9 cellular contexts compared by ENCODE assay signal in genomic region chr1:150629115-150629928, GRCh38. TPM values are rescaled to one million over a fixed set of nuclear protein-coding genes. Genes with fewer than 3 reads are reported as not detected.
DNase-seq lines count a peak whose midpoint lies in the region; ATAC-seq and TF ChIP-seq lines count a peak whose summit lies in the region.
"Had no signal": no experiment of that assay in that cellular context is flagged by ENCODE, and none has a peak within 500 bp of the region (broad histone marks: within the 10 kb centered on the region; RNA-seq: fewer than 3 reads in every experiment).

Gene ENSA (minus strand): TSS chr1:150629612. CDS start chr1:150629470, 142 bp downstream.

- H3K79me2 ChIP-seq in smooth muscle cell (ENCODE audit: low read depth), result peaks cover 20% of the 10 kb centered on the region

- no peak for TF ChIP-seq CTCF in AG09309 (IDR thresholded peaks at IDR 0.05; ENCODE audit: control insufficient read depth, insufficient read depth, low read depth, low read length, missing control alignments)
- TF ChIP-seq CTCF in WTC11 (IDR thresholded peaks at IDR 0.05), result no peak
- no peak for TF ChIP-seq CTCF in cardiac fibroblast (IDR thresholded peaks at IDR 0.05; ENCODE audit: low read depth, low read length)
- no peak for TF ChIP-seq CTCF in smooth muscle cell (IDR thresholded peaks at IDR 0.05; ENCODE audit: borderline replicate concordance, insufficient read depth, poor library complexity, severe bottlenecking)

- peak within 1 kb of the TSS; percentile 78 for H2AFZ ChIP-seq in smooth muscle cell (ENCODE audit: low read depth)

- H3F3A ChIP-seq in smooth muscle cell (ENCODE audit: low read depth), result peaks cover 3% of the 10 kb centered on the region

- H3K4me1 ChIP-seq in smooth muscle cell (ENCODE audit: low read depth), result peaks cover 5% of the 10 kb centered on the region

- no peaks in the 10 kb centered on the region for H3K27me3 ChIP-seq in smooth muscle cell (ENCODE audit: low read depth)

- peaks cover 57% of the 10 kb centered on the region for H3K4me1 Mint-ChIP-seq in WTC11

- peak within 1 kb of the TSS; percentile 97 for H3K9ac ChIP-seq in smooth muscle cell (ENCODE audit: low read depth)

- peaks cover 5% of the 10 kb centered on the region for H3K36me3 ChIP-seq in smooth muscle cell (ENCODE audit: low read depth)

- H3K9me3 Mint-ChIP-seq in WTC11, result no peaks in the 10 kb centered on the region
- H3K9me3 Mint-ChIP-seq: T-helper 1 cell treated with Interleukin-12 subunit alpha and Interleukin-12 subunit beta and Interleukin-4 antibody, amounts not matched to agents 30 μg/mL and 1 μg/mL, for 36 hours had no signal

- H3K27ac Mint-ChIP-seq in WTC11, result no peak within 1 kb of the TSS
- H3K27ac Mint-ChIP-seq: T-helper 1 cell treated with Interleukin-12 subunit alpha and Interleukin-12 subunit beta and Interleukin-4 antibody, amounts not matched to agents 30 μg/mL and 1 μg/mL, for 36 hours had no signal

- CTCF ChIA-PET in WTC11 (lab: Charles Lee), result interaction anchor here (0.7 to 2.0 kb wide), 10 partner anchors 49 to 419 kb away, joined by 3 to 10 read pairs (median 6); partner anchors contain the start of genes FALEC and MCL1

- peaks cover 14% of the 10 kb centered on the region for H4K20me1 ChIP-seq in smooth muscle cell (ENCODE audit: low read depth)

- peak within 1 kb of the TSS; percentile 99 for H3K27ac ChIP-seq in smooth muscle cell (ENCODE audit: low read depth)

- no peaks in the 10 kb centered on the region for H3K27me3 Mint-ChIP-seq in WTC11 (ENCODE audit: low read depth)

- POLR2A ChIA-PET in WTC11 (lab: Charles Lee), result interaction anchor here (0.6 to 3.6 kb wide), 22 partner anchors 11 to 345 kb away, joined by 3 to 56 read pairs (median 4); partner anchors contain the start of genes CERS2, CTSK, GOLPH3L and MCL1

- H3K4me2 ChIP-seq in smooth muscle cell, result peak within 1 kb of the TSS; percentile 83

- DNase-seq in AG09309 (ENCODE audit: low read depth), result peak; percentile 99
- DNase-seq in NCI-H226, result peak; percentile 99
- DNase-seq in WTC11 (ENCODE audit: low spot score), result peak; percentile 95
- DNase-seq in cardiac fibroblast (ENCODE audit: low read depth in 2 of 2), result peak; percentile 100
- DNase-seq in iPS-NIHi7 (ENCODE audit: extremely low spot score), result peak; percentile 93
- peak; percentile 99 for DNase-seq in smooth muscle cell (lab: John Stamatoyannopoulos, UW; ENCODE audit: unreplicated experiment)

- no peak within 1 kb of the TSS for H3K4me3 Mint-ChIP-seq in WTC11
- H3K4me3 Mint-ChIP-seq: T-helper 1 cell treated with Interleukin-12 subunit alpha and Interleukin-12 subunit beta and Interleukin-4 antibody, amounts not matched to agents 30 μg/mL and 1 μg/mL, for 36 hours had no signal

- H3K36me3 Mint-ChIP-seq in WTC11, result peaks cover 39% of the 10 kb centered on the region

- no peaks in the 10 kb centered on the region for H3K9me3 ChIP-seq in smooth muscle cell (replicated peaks; ENCODE audit: low read depth)

- ATAC-seq in GM19023 (IDR thresholded peaks at IDR 0.05; ENCODE audit: unreplicated experiment) (peak; percentile 90), HG03196 (IDR thresholded peaks at IDR 0.05; ENCODE audit: unreplicated experiment) (peak; percentile 87), WTC11 (peak; percentile 94)

- WGBS in smooth muscle cell (ENCODE audit: low lambda C conversion rate), result under 1% methylated on average over 49 of the region's 49 CpGs

- H3K4me3 ChIP-seq in AG09309 (ENCODE audit: control insufficient read depth, low read depth, low read length) (peak within 1 kb of the TSS; percentile 83), cardiac fibroblast (replicated peaks in 1 of 2; ENCODE audit: low read depth in 2 of 2, low read length in 2 of 2) (peak within 1 kb of the TSS; percentile 62 to 74), smooth muscle cell (peak within 1 kb of the TSS; percentile 95)

TF ChIP-seq in WTC11, 78 proteins besides CTCF, POLR2A, EP300 and RAD21:
- TF ChIP-seq USF1 (CRISPR knock-in tag; IDR thresholded peaks at IDR 0.05) (peak; percentile 51), TEAD1 (CRISPR knock-in tag; IDR thresholded peaks at IDR 0.05) (no peak), ESRRA (CRISPR knock-in tag; IDR thresholded peaks at IDR 0.05; ENCODE audit: borderline replicate concordance) (no peak), ZBTB21 (CRISPR knock-in tag; IDR thresholded peaks at IDR 0.05; ENCODE audit: borderline replicate concordance) (peak; percentile 96; the same call in 1 of the 2 replicates), FOXP1 (CRISPR knock-in tag; IDR thresholded peaks at IDR 0.05; ENCODE audit: borderline replicate concordance) (peak; percentile 55; the same call in 1 of the 2 replicates), GABPB1 (CRISPR knock-in tag; IDR thresholded peaks at IDR 0.05) (peak; percentile 38), E2F5 (CRISPR knock-in tag; IDR thresholded peaks at IDR 0.05) (0 out of 2 replicates have a peak, but pooled peaks have one; percentile 38), FOXP4 (CRISPR knock-in tag; IDR thresholded peaks at IDR 0.05) (0 out of 2 replicates have a peak, but pooled peaks have one; percentile 32), SP1 (CRISPR knock-in tag; conservative IDR thresholded peaks at IDR 0.05) (peak; percentile 78), FOXK1 (CRISPR knock-in tag; IDR thresholded peaks at IDR 0.05) (peak; percentile 71; the same call in 1 of the 2 replicates), MAX (CRISPR knock-in tag; IDR thresholded peaks at IDR 0.05) (peak; percentile 69; the same call in 1 of the 2 replicates), PRDM15 (CRISPR knock-in tag; IDR thresholded peaks at IDR 0.05) (no peak), NFYB (CRISPR knock-in tag; conservative IDR thresholded peaks at IDR 0.05; ENCODE audit: low read depth) (peak; percentile 93), CREM (CRISPR knock-in tag; IDR thresholded peaks at IDR 0.05) (peak; percentile 84)

RNA-seq across cellular contexts. Expression of gene ENSA, which starts in this region (rescaled TPM):
- total RNA-seq in WTC11 (2021) (219 to 254 TPM (median 224 TPM) in 3 replicates), smooth muscle cell (63.5 and 66.3 TPM in 2 replicates)
- 31.3 and 54.7 TPM in 2 replicates for polyA plus RNA-seq in smooth muscle cell

Comparison
In these comparisons a context has a peak if more than half of its experiments do, and no peak if none do; other contexts are left out.
1. Peak in every context shown above with its lines: DNase-seq, ATAC-seq, H3K4me3 ChIP-seq and H3K27ac ChIP-seq.